Comparison of ENCODE assay signal across 11 cellular contexts in genomic region chr4:94525993-94526740, GRCh38.
DNase-seq lines count a peak whose midpoint lies in the region; ATAC-seq, FAIRE-seq and TF ChIP-seq lines count a peak whose summit lies in the region.
"Had no signal": no experiment of that assay in that cellular context is flagged by ENCODE, and none has a peak within 500 bp of the region (broad histone marks: within the 10 kb centered on the region; RNA-seq: fewer than 3 reads in every experiment).

No MANE protein-coding gene starts in this region.

- no peak for TF ChIP-seq POLR2A in GM12891 (IDR thresholded peaks at IDR 0.05; ENCODE audit: low read depth, low read length)

- H3K36me3 ChIP-seq in subcutaneous abdominal adipose tissue (ENCODE audit: control insufficient read depth in 5 of 5, insufficient read depth in 5 of 5, low read length in 5 of 5): peaks cover 0 to 2% (median 0%) of the 10 kb centered on the region in 5 donors

- H3K9me3 ChIP-seq in subcutaneous abdominal adipose tissue (ENCODE audit: control insufficient read depth in 5 of 5, low read length in 5 of 5): no peaks in the 10 kb centered on the region

- no peak overlapping the region for H3K9ac ChIP-seq in subcutaneous abdominal adipose tissue (ENCODE audit: low read length in 5 of 5)

- H3K27me3 ChIP-seq in subcutaneous abdominal adipose tissue (ENCODE audit: control insufficient read depth in 5 of 5, insufficient read depth in 4 of 5, low read length in 5 of 5): no peaks in the 10 kb centered on the region

- no peak for FAIRE-seq in urothelium cell line (lab: Jason Lieb, UNC)
- FAIRE-seq in GM12891 (lab: Jason Lieb, UNC): no peak

- DNase-seq in fibroblast of peridontal ligament (ENCODE audit: extremely low read depth): peak; percentile 84
- DNase-seq in HuH-7 (ENCODE audit: low spot score): no peak
- DNase-seq in urothelium cell line (ENCODE audit: low spot score): no peak
- no peak for DNase-seq in midbrain (lab: John Stamatoyannopoulos, UW)
- DNase-seq in GM12891 (ENCODE audit: insufficient read length, low spot score): no peak
- DNase-seq: activated CD4-positive, alpha-beta T cell treated with anti-CD3 and anti-CD28 coated beads for 36 hours; NCI-H1694 treated with DMSO at 0.1 percent for 48 hours had no signal

- no peak overlapping the region for H3K4me3 ChIP-seq in subcutaneous abdominal adipose tissue (ENCODE audit: low read depth in 1 of 5, low read length in 5 of 5)
- H3K4me3 ChIP-seq: skin epidermis had no signal

- peak overlapping the region; percentile 50 for H3K27ac ChIP-seq in subcutaneous abdominal adipose tissue (ENCODE audit: low read depth, low read length)
- H3K27ac ChIP-seq: skin epidermis had no signal

- peak; percentile 85 for ATAC-seq in GM19395 (IDR thresholded peaks at IDR 0.05; ENCODE audit: unreplicated experiment)
- peak; percentile 72 for ATAC-seq in HG03159 (IDR thresholded peaks at IDR 0.05; ENCODE audit: unreplicated experiment)
- ATAC-seq: activated CD4-positive, alpha-beta T cell treated with anti-CD3 and anti-CD28 coated beads for 36 hours had no signal

- H3K4me1 ChIP-seq in subcutaneous abdominal adipose tissue (ENCODE audit: control insufficient read depth in 5 of 5, insufficient read depth in 5 of 5, low read length in 5 of 5): peaks cover 2 to 29% (median 12%) of the 10 kb centered on the region in 5 donors

TF ChIP-seq in GM12891, 5 proteins besides CTCF, POLR2A, EP300 and RAD21:
- TF ChIP-seq PAX5 (IDR thresholded peaks at IDR 0.05; ENCODE audit: insufficient read depth, low read length, severe bottlenecking) (no peak), POLR2AphosphoS5 (IDR thresholded peaks at IDR 0.05; ENCODE audit: low read depth, low read length) (no peak), POU2F2 (IDR thresholded peaks at IDR 0.05; ENCODE audit: low read depth, low read length) (no peak), SPI1 (IDR thresholded peaks at IDR 0.05; ENCODE audit: low read depth, low read length) (no peak), TAF1 (IDR thresholded peaks at IDR 0.05; ENCODE audit: low read depth, low read length) (no peak)
